Comparison of ENCODE assay signal across 1 cellular context in genomic region chr17:42561908-42562844, GRCh38.
TF ChIP-seq lines count a peak whose summit lies in the region.

Gene COASY (plus strand): TSS chr17:42562148. CDS start chr17:42562623, 475 bp downstream.

TF ChIP-seq in HepG2, 621 proteins besides CTCF, POLR2A, EP300 and RAD21 (continued from another document and continues in another):
- TF ChIP-seq IRF9 (CRISPR knock-in tag; IDR thresholded peaks at IDR 0.05; ENCODE audit: borderline replicate concordance) (peak; percentile 73), ZNF704 (CRISPR knock-in tag; IDR thresholded peaks at IDR 0.05; ENCODE audit: borderline replicate concordance) (peak; percentile 35), ATF2 (CRISPR knock-in tag; IDR thresholded peaks at IDR 0.05) (peak; percentile 88; the same call in 1 of the 2 replicates), YY1 (IDR thresholded peaks at IDR 0.05; ENCODE audit: insufficient read depth, insufficient replicate concordance, low read depth, low read length) (peak; percentile 82), MXD4 (CRISPR knock-in tag; IDR thresholded peaks at IDR 0.05) (peak; percentile 51), MEIS2 (CRISPR knock-in tag; IDR thresholded peaks at IDR 0.05) (peak; percentile 11; the same call in 1 of the 2 replicates), REPIN1 (CRISPR knock-in tag; IDR thresholded peaks at IDR 0.05; ENCODE audit: borderline replicate concordance, low read depth) (peak; percentile 89), ZNF260 (CRISPR knock-in tag; IDR thresholded peaks at IDR 0.05; ENCODE audit: borderline replicate concordance, low read depth) (no peak), DNMT3B (CRISPR knock-in tag; conservative IDR thresholded peaks at IDR 0.05) (peak; percentile 87), GATAD1 (CRISPR knock-in tag; IDR thresholded peaks at IDR 0.05) (peak; percentile 97), SP140L (CRISPR knock-in tag; IDR thresholded peaks at IDR 0.05; ENCODE audit: borderline replicate concordance) (no peak), MTA1 (CRISPR knock-in tag; IDR thresholded peaks at IDR 0.05; ENCODE audit: borderline replicate concordance) (no peak), ZNF232 (CRISPR knock-in tag; IDR thresholded peaks at IDR 0.05; ENCODE audit: borderline replicate concordance) (peak; percentile 21), CCAR2 (optimal IDR thresholded peaks at IDR 0.05; ENCODE audit: low read depth, low read length) (no peak), ZNF414 (CRISPR knock-in tag; IDR thresholded peaks at IDR 0.05) (no peak; the same call in 1 of the 2 replicates), ZFP62 (CRISPR knock-in tag; IDR thresholded peaks at IDR 0.05) (no peak), MED8 (CRISPR knock-in tag; IDR thresholded peaks at IDR 0.05; ENCODE audit: insufficient replicate concordance) (no peak), SSRP1 (CRISPR knock-in tag; IDR thresholded peaks at IDR 0.05) (no peak), ZBTB8A (CRISPR knock-in tag; IDR thresholded peaks at IDR 0.05; ENCODE audit: borderline replicate concordance, low read depth) (no peak), ZMYM2 (CRISPR knock-in tag; IDR thresholded peaks at IDR 0.05) (peak; percentile 90), CREBL2 (CRISPR knock-in tag; IDR thresholded peaks at IDR 0.05; ENCODE audit: borderline replicate concordance) (no peak; the same call in none of the 2 replicates), HMGA1 (CRISPR knock-in tag; conservative IDR thresholded peaks at IDR 0.05) (no peak), NR1H2 (CRISPR knock-in tag; IDR thresholded peaks at IDR 0.05; ENCODE audit: borderline replicate concordance, low read depth) (no peak; the same call in 1 of the 2 replicates), RARG (CRISPR knock-in tag; IDR thresholded peaks at IDR 0.05; ENCODE audit: low read depth) (peak; percentile 83; the same call in 1 of the 2 replicates), ZBTB42 (CRISPR knock-in tag; IDR thresholded peaks at IDR 0.05) (no peak), ZZZ3 (CRISPR knock-in tag; IDR thresholded peaks at IDR 0.05; ENCODE audit: borderline replicate concordance) (peak; percentile 80; the same call in 1 of the 2 replicates), ZMAT5 (CRISPR knock-in tag; IDR thresholded peaks at IDR 0.05; ENCODE audit: borderline replicate concordance, low read depth) (peak; percentile 60; the same call in 1 of the 2 replicates), ZXDC (CRISPR knock-in tag; IDR thresholded peaks at IDR 0.05) (peak; percentile 70; the same call in 1 of the 2 replicates), ZNF607 (CRISPR knock-in tag; IDR thresholded peaks at IDR 0.05; ENCODE audit: borderline replicate concordance) (peak; percentile 82; the same call in 1 of the 2 replicates), ZNF350 (CRISPR knock-in tag; IDR thresholded peaks at IDR 0.05; ENCODE audit: borderline replicate concordance, low read depth) (peak; percentile 87), ISL2 (CRISPR knock-in tag; IDR thresholded peaks at IDR 0.05) (peak; percentile 84), ZKSCAN5 (CRISPR knock-in tag; IDR thresholded peaks at IDR 0.05) (peak; percentile 59; the same call in 1 of the 2 replicates), GPN1 (CRISPR knock-in tag; IDR thresholded peaks at IDR 0.05; ENCODE audit: borderline replicate concordance) (no peak; the same call in 1 of the 2 replicates), ZNF101 (CRISPR knock-in tag; IDR thresholded peaks at IDR 0.05; ENCODE audit: borderline replicate concordance, low read depth) (peak; percentile 81; the same call in 1 of the 2 replicates), ZFP37 (CRISPR knock-in tag; IDR thresholded peaks at IDR 0.05; ENCODE audit: borderline replicate concordance) (peak; percentile 75), ZNF629 (CRISPR knock-in tag; conservative IDR thresholded peaks at IDR 0.05) (peak; percentile 66), DNMT1 (CRISPR knock-in tag; IDR thresholded peaks at IDR 0.05) (0 out of 2 replicates have a peak, but pooled peaks have one; percentile 9), KLF16 (CRISPR knock-in tag; IDR thresholded peaks at IDR 0.05) (peak in 1 of 2 experiments; percentile 82; a peak in 2 of 4 replicates), ZNF839 (CRISPR knock-in tag; IDR thresholded peaks at IDR 0.05; ENCODE audit: borderline replicate concordance) (no peak), GLMP (CRISPR knock-in tag; IDR thresholded peaks at IDR 0.05; ENCODE audit: borderline replicate concordance) (0 out of 2 replicates have a peak, but pooled peaks have one; percentile 74), NFRKB (IDR thresholded peaks at IDR 0.05) (no peak), ZNF329 (CRISPR knock-in tag; IDR thresholded peaks at IDR 0.05; ENCODE audit: low read depth) (peak; percentile 21; the same call in 1 of the 2 replicates), ZNF709 (CRISPR knock-in tag; IDR thresholded peaks at IDR 0.05) (peak; percentile 25), ASH2L (IDR thresholded peaks at IDR 0.05; ENCODE audit: insufficient read length, low read depth, low read length) (peak; percentile 97), ZNF501 (CRISPR knock-in tag; IDR thresholded peaks at IDR 0.05) (peak; percentile 86), ZBED4 (CRISPR knock-in tag; IDR thresholded peaks at IDR 0.05; ENCODE audit: borderline replicate concordance) (peak; percentile 18; the same call in 1 of the 2 replicates), FOSL1 (CRISPR knock-in tag; IDR thresholded peaks at IDR 0.05; ENCODE audit: borderline replicate concordance) (no peak), ATF3 (CRISPR knock-in tag; IDR thresholded peaks at IDR 0.05) (peak; percentile 46), NR3C1 (CRISPR knock-in tag; IDR thresholded peaks at IDR 0.05) (no peak), NFE2L2 (IDR thresholded peaks at IDR 0.05; ENCODE audit: low read length) (peak; percentile 1; the same call in 1 of the 2 replicates), PAWR (CRISPR knock-in tag; IDR thresholded peaks at IDR 0.05; ENCODE audit: borderline replicate concordance) (no peak), ZNF770 (CRISPR knock-in tag; IDR thresholded peaks at IDR 0.05) (peak; percentile 68; the same call in 1 of the 2 replicates)
